In genomic region chr16:81634380-81635121, GRCh38 we compare ENCODE assay signal across 1 cellular context.
A peak's percentile ranks its signal among the peaks of the same experiment; 100 is the strongest.
TF ChIP-seq lines count a peak whose summit lies in the region.

No MANE protein-coding gene starts in this region.

TF ChIP-seq in K562, 482 proteins besides CTCF, POLR2A, EP300 and RAD21 (continued from another document and continues in another):
- TF ChIP-seq MYNN (IDR thresholded peaks at IDR 0.05) (peak; percentile 70; the same call in 1 of the 2 replicates), MYNN (CRISPR knock-in tag; IDR thresholded peaks at IDR 0.05) (no peak), ZNF511 (CRISPR knock-in tag; IDR thresholded peaks at IDR 0.05) (0 out of 2 replicates have a peak, but pooled peaks have one; percentile 21), BHLHE40 (IDR thresholded peaks at IDR 0.05; ENCODE audit: low read length) (peak; percentile 5; the same call in 1 of the 2 replicates), ZHX1 (conservative IDR thresholded peaks at IDR 0.05; ENCODE audit: low read length) (no peak), MTA2 (IDR thresholded peaks at IDR 0.05; ENCODE audit: low read depth) (peak; percentile 68), ARID1B (IDR thresholded peaks at IDR 0.05) (peak; percentile 91), RBFOX2 (IDR thresholded peaks at IDR 0.05; ENCODE audit: low read depth, low read length) (no peak), E2F1 (CRISPR knock-in tag; IDR thresholded peaks at IDR 0.05) (no peak), NCOR1 (IDR thresholded peaks at IDR 0.05) (peak; percentile 78), CEBPB (tag; IDR thresholded peaks at IDR 0.05) (no peak), CHD4 (IDR thresholded peaks at IDR 0.05; ENCODE audit: insufficient read depth, insufficient replicate concordance, low read depth, low read length, poor library complexity, severe bottlenecking) (no peak), ZBTB12 (CRISPR knock-in tag; IDR thresholded peaks at IDR 0.05) (no peak), SREBF1 (IDR thresholded peaks at IDR 0.05; ENCODE audit: borderline replicate concordance, low read depth, low read length) (no peak), POLR3A (IDR thresholded peaks at IDR 0.05; ENCODE audit: borderline replicate concordance, extremely low read depth, insufficient read depth, insufficient read length) (no peak), ZNF584 (CRISPR knock-in tag; IDR thresholded peaks at IDR 0.05; ENCODE audit: low read depth) (peak; percentile 77), NFE2L1 (tag; IDR thresholded peaks at IDR 0.05; ENCODE audit: borderline replicate concordance, low read depth) (no peak), CBFA2T2 (conservative IDR thresholded peaks at IDR 0.05) (peak; percentile 82), ARID4B (CRISPR knock-in tag; IDR thresholded peaks at IDR 0.05) (0 out of 2 replicates have a peak, but pooled peaks have one; percentile 2), UBTF (IDR thresholded peaks at IDR 0.05; ENCODE audit: borderline replicate concordance in 1 of 2, low read depth in 2 of 2, low read length in 2 of 2) (0 out of 4 replicates have a peak, but pooled peaks have one; percentile 20 to 25), ZNF589 (CRISPR knock-in tag; IDR thresholded peaks at IDR 0.05; ENCODE audit: low read depth) (peak; percentile 94), MECOM (CRISPR knock-in tag; IDR thresholded peaks at IDR 0.05) (no peak), HOMEZ (CRISPR knock-in tag; IDR thresholded peaks at IDR 0.05) (no peak), ZC3H11A (IDR thresholded peaks at IDR 0.05; ENCODE audit: low read depth, low read length) (no peak), PHTF2 (CRISPR knock-in tag; IDR thresholded peaks at IDR 0.05) (no peak), TOE1 (IDR thresholded peaks at IDR 0.05; ENCODE audit: borderline replicate concordance) (no peak), TOE1 (CRISPR knock-in tag; IDR thresholded peaks at IDR 0.05; ENCODE audit: borderline replicate concordance, low read depth) (no peak), ZNF280A (IDR thresholded peaks at IDR 0.05; ENCODE audit: low read depth, partially characterized antibody) (no peak), MLLT1 (IDR thresholded peaks at IDR 0.05) (no peak), RCOR1 (IDR thresholded peaks at IDR 0.05; ENCODE audit: borderline replicate concordance in 1 of 2, low read depth in 2 of 2, low read length in 2 of 2) (peak in 1 of 2 experiments; percentile 91; a peak in 3 of 4 replicates)
